8 cellular contexts compared by ENCODE assay signal in the genomic region with DNA sequence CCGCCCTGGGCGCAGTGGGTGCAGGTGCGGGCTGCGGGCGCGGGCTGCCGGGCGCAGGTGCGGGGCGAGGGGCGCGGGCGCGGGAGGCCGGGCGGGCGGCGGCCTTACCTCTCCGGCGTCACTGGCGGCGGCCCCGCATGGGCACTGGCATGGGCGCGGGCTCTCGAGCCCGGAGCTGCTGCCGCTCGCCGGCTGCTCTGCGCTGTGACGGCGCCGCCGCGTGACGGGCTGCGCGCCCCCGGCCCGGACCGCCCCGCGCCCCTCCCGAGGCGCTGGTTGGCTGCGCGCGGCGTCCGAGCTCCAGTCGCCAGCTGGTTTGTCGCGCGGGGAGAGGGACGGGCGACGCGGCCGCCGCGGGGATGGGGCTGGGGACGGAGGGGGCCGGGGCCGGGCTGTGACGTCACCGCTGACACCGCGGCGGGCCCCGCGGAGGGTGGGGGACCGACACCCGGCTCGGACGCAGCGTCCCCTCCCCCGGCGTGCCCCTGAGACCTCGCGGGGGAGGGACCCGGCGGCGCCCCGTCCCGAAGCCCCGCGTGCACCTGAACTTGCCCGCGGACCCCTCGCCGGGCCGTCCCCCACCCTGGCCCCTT. TPM values are rescaled to one million over a fixed set of nuclear protein-coding genes. Genes with fewer than 3 reads are reported as not detected.
DNase-seq lines count a peak whose midpoint lies in the region; ATAC-seq, FAIRE-seq and TF ChIP-seq lines count a peak whose summit lies in the region.

A gene with protein sequence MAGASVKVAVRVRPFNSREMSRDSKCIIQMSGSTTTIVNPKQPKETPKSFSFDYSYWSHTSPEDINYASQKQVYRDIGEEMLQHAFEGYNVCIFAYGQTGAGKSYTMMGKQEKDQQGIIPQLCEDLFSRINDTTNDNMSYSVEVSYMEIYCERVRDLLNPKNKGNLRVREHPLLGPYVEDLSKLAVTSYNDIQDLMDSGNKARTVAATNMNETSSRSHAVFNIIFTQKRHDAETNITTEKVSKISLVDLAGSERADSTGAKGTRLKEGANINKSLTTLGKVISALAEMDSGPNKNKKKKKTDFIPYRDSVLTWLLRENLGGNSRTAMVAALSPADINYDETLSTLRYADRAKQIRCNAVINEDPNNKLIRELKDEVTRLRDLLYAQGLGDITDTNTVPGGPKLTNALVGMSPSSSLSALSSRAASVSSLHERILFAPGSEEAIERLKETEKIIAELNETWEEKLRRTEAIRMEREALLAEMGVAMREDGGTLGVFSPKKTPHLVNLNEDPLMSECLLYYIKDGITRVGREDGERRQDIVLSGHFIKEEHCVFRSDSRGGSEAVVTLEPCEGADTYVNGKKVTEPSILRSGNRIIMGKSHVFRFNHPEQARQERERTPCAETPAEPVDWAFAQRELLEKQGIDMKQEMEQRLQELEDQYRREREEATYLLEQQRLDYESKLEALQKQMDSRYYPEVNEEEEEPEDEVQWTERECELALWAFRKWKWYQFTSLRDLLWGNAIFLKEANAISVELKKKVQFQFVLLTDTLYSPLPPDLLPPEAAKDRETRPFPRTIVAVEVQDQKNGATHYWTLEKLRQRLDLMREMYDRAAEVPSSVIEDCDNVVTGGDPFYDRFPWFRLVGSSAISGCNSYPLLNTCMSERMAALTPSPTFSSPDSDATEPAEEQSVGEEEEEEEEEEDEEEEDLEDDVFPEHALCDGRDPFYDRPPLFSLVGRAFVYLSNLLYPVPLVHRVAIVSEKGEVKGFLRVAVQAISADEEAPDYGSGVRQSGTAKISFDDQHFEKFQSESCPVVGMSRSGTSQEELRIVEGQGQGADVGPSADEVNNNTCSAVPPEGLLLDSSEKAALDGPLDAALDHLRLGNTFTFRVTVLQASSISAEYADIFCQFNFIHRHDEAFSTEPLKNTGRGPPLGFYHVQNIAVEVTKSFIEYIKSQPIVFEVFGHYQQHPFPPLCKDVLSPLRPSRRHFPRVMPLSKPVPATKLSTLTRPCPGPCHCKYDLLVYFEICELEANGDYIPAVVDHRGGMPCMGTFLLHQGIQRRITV (N-terminal part only) (minus strand): TSS at position 206 of the 593 bp plus-strand sequence. CDS start 22,467 bp downstream, outside the sequence.

- POLR2A ChIA-PET in A549 (lab: Yijun Ruan, JAX): no interaction called here
- POLR2A ChIA-PET in activated CD4-positive, alpha-beta memory T cell treated with anti-CD3 and anti-CD28 coated beads, Interleukin-2, amount 10 ng/mL, durations not matched to agents 7 days and 5 days (lab: Charles Lee): no interaction called here

- peak within 1 kb of the TSS; percentile 58 for H3K4me3 ChIP-seq in A549
- no peak within 1 kb of the TSS for H3K4me3 ChIP-seq in MG63
- H3K4me3 ChIP-seq in iPS-18a (ENCODE audit: low read length): peak within 1 kb of the TSS; percentile 81

- H3K36me3 ChIP-seq in MG63: no peaks in the 10 kb centered on the region
- H3K36me3 ChIP-seq in iPS-18a (ENCODE audit: control insufficient read depth, low read depth, low read length): peaks cover 6% of the 10 kb centered on the region

- TF ChIP-seq POLR2A in A549 (IDR thresholded peaks at IDR 0.05; ENCODE audit: low read length): no peak

- H3K27me3 Mint-ChIP-seq in activated CD4-positive, alpha-beta memory T cell treated with anti-CD3 and anti-CD28 coated beads, Interleukin-2, amount 10 ng/mL, durations not matched to agents 7 days and 5 days: peaks cover 55% of the 10 kb centered on the region

- H3K27me3 ChIP-seq in MG63 (peaks cover 40% of the 10 kb centered on the region), iPS-18a (ENCODE audit: control insufficient read depth, insufficient read depth, low read length) (peaks cover 23% of the 10 kb centered on the region)

- H3K27ac ChIP-seq in A549 (peak within 1 kb of the TSS; percentile 29 to 66; a peak in 5 of 6 replicates), iPS-18a (ENCODE audit: low read length) (no peak within 1 kb of the TSS)

- peaks cover 8% of the 10 kb centered on the region for H3K4me1 Mint-ChIP-seq in activated CD4-positive, alpha-beta memory T cell treated with anti-CD3 and anti-CD28 coated beads, Interleukin-2, amount 10 ng/mL, durations not matched to agents 7 days and 5 days

- no peak within 1 kb of the TSS for H3K4me3 Mint-ChIP-seq in activated CD4-positive, alpha-beta memory T cell treated with anti-CD3 and anti-CD28 coated beads, Interleukin-2, amount 10 ng/mL, durations not matched to agents 7 days and 5 days

- TF ChIP-seq RAD21 in A549 (conservative IDR thresholded peaks at IDR 0.05 in 1 of 2, IDR thresholded peaks at IDR 0.05 in 1 of 2): no peak

- H3K9me3 ChIP-seq in A549: peaks cover 15% of the 10 kb centered on the region
- H3K9me3 ChIP-seq in MG63: peaks cover 5% of the 10 kb centered on the region; the same call in 1 of the 2 replicates
- no peaks in the 10 kb centered on the region for H3K9me3 ChIP-seq in iPS-18a (ENCODE audit: control insufficient read depth, low read depth, low read length)

- no peak within 1 kb of the TSS for H3K27ac Mint-ChIP-seq in activated CD4-positive, alpha-beta memory T cell treated with anti-CD3 and anti-CD28 coated beads, Interleukin-2, amount 10 ng/mL, durations not matched to agents 7 days and 5 days

- ATAC-seq in A549 (peak in 1 of 2 experiments; percentile 32; a peak in 2 of 6 replicates), GM21737 (IDR thresholded peaks at IDR 0.05; ENCODE audit: unreplicated experiment) (no peak)

- H3K4me2 ChIP-seq in A549: peak within 1 kb of the TSS; percentile 100

- TF ChIP-seq EP300 in A549 (IDR thresholded peaks at IDR 0.05): no peak

- H3K36me3 Mint-ChIP-seq in activated CD4-positive, alpha-beta memory T cell treated with anti-CD3 and anti-CD28 coated beads, Interleukin-2, amount 10 ng/mL, durations not matched to agents 7 days and 5 days (ENCODE audit: low read depth): no peaks in the 10 kb centered on the region

- CTCF ChIA-PET in A549 (lab: Yijun Ruan, JAX): interaction anchor here (1.1 kb wide), 1 partner anchor 10 kb away, joined by 4 read pairs; no protein-coding TSS in a partner anchor
- CTCF ChIA-PET in activated CD4-positive, alpha-beta memory T cell treated with anti-CD3 and anti-CD28 coated beads, Interleukin-2, amount 10 ng/mL, durations not matched to agents 7 days and 5 days (lab: Charles Lee): no interaction called here

- 4% methylated on average over 5 of the region's 93 CpGs for WGBS in A549 (ENCODE audit: missing lambda C conversion rate)

- DNase-seq in A549 (ENCODE audit: low read depth in 1 of 2, low spot score in 1 of 2) (no peak), MG63 (peak; percentile 11), superior temporal gyrus (ENCODE audit: extremely low spot score) (peak; percentile 90), RCC 7860 (ENCODE audit: low spot score) (no peak), COLO829 (ENCODE audit: low spot score) (no peak)
- peak; percentile 10 for DNase-seq in activated CD4-positive, alpha-beta memory T cell treated with anti-CD3 and anti-CD28 coated beads, Interleukin-2, amount 10 ng/mL, durations not matched to agents 7 days and 5 days

- H3K4me1 ChIP-seq in A549: peaks cover 22% of the 10 kb centered on the region
- H3K4me1 ChIP-seq in iPS-18a (ENCODE audit: control insufficient read depth, low read depth, low read length): peaks cover 15% of the 10 kb centered on the region

- no peaks in the 10 kb centered on the region for H3K9me3 Mint-ChIP-seq in activated CD4-positive, alpha-beta memory T cell treated with anti-CD3 and anti-CD28 coated beads, Interleukin-2, amount 10 ng/mL, durations not matched to agents 7 days and 5 days

- FAIRE-seq in A549 (lab: Jason Lieb, UNC) (no peak), RCC 7860 (lab: Jason Lieb, UNC) (no peak)

- H3K9ac ChIP-seq in iPS-18a (ENCODE audit: low read length): peak within 1 kb of the TSS; percentile 88

- no peak for TF ChIP-seq CTCF in A549 (IDR thresholded peaks at IDR 0.05)

TF ChIP-seq in A549, 52 proteins besides CTCF, POLR2A, EP300 and RAD21:
- TF ChIP-seq RNF2 (IDR thresholded peaks at IDR 0.05; ENCODE audit: borderline replicate concordance, low read depth) (0 out of 2 replicates have a peak, but pooled peaks have one; percentile 2), EHF (CRISPR knock-in tag; IDR thresholded peaks at IDR 0.05) (no peak)

RNA-seq across cellular contexts. Expression of the gene that starts here (rescaled TPM):
- polyA plus RNA-seq in A549 (2011; rRNA removed) (0.28 and 0.50 TPM in 2 replicates), A549 (2017; fragmentation: RNase III; extraction: RNeasy Plus Mini Kit Qiagen cat#74134 plus additional on column Dnase treatment) (0.26 to 0.35 TPM (median 0.28 TPM) in 3 replicates)
- polyA plus RNA-seq in A549 (2012; cell fraction: cytosol; rRNA removed): 0.33 and 0.45 TPM in 2 replicates
- polyA plus RNA-seq in A549 (2012; cell fraction: nucleus; rRNA removed): 1.4 and 1.5 TPM in 2 replicates
- 1.2 and 1.9 TPM in 2 replicates for polyA minus RNA-seq in A549 (2011; rRNA and poly(A)+ RNA removed)
- total RNA-seq in MG63 (2014; rRNA removed; shearing (Covaris generic); ENCODE audit: low replicate concordance): not detected in 2 replicates
- under 1 TPM; 0.58 to 0.71 TPM for total RNA-seq in activated CD4-positive, alpha-beta memory T cell treated with anti-CD3 and anti-CD28 coated beads, Interleukin-2, amount 10 ng/mL, durations not matched to agents 7 days and 5 days

Comparison
In these comparisons a context has a peak if more than half of its experiments do, and no peak if none do; other contexts are left out.
1. Peak in DNase-seq in MG63; RNA of the gene not detected or under 1 TPM.
2. Peak in DNase-seq in activated CD4-positive, alpha-beta memory T cell treated with anti-CD3 and anti-CD28 coated beads, Interleukin-2, amount 10 ng/mL, durations not matched to agents 7 days and 5 days; RNA of the gene not detected or under 1 TPM.